In genomic region chr15:88630141-88630721, GRCh38 we compare ENCODE assay signal across 8 cellular contexts. TPM values are rescaled to one million over a fixed set of nuclear protein-coding genes. Genes with fewer than 3 reads are reported as not detected.
DNase-seq lines count a peak whose midpoint lies in the region; ATAC-seq and TF ChIP-seq lines count a peak whose summit lies in the region.

No MANE protein-coding gene starts in this region.

- peaks cover 18 to 58% (median 23%) of the 10 kb centered on the region in 3 donors for H3K36me3 Mint-ChIP-seq in CD8-positive, alpha-beta memory T cell

- no peak for TF ChIP-seq CTCF in neutrophil (IDR thresholded peaks at IDR 0.05)

- ATAC-seq in GM21619 (IDR thresholded peaks at IDR 0.05; ENCODE audit: unreplicated experiment) (no peak), GM21723 (IDR thresholded peaks at IDR 0.05; ENCODE audit: unreplicated experiment) (no peak)

- no peak overlapping the region for H3K4me3 ChIP-seq in CD8-positive, alpha-beta memory T cell (ENCODE audit: low read length)
- H3K4me3 ChIP-seq in neutrophil (ENCODE audit: low read depth in 1 of 2, low read length in 1 of 2), result peak overlapping the region in 1 of 2 experiments; percentile 36

- POLR2A ChIA-PET in CD8-positive, alpha-beta memory T cell (lab: Charles Lee), result interaction anchor here (0.6 to 1.2 kb wide), 2 partner anchors 25 to 34 kb away, joined by 3 to 4 read pairs; no protein-coding TSS in a partner anchor

- H3K9me3 ChIP-seq in CD8-positive, alpha-beta memory T cell (ENCODE audit: low read length), result no peaks in the 10 kb centered on the region
- no peaks in the 10 kb centered on the region for H3K9me3 ChIP-seq in neutrophil

- H3K27me3 Mint-ChIP-seq in CD8-positive, alpha-beta memory T cell, result peaks cover 0 to 1% of the 10 kb centered on the region in 2 donors

- H3K27ac ChIP-seq in CD8-positive, alpha-beta memory T cell (ENCODE audit: low read depth, low read length), result peak overlapping the region; percentile 48
- peak overlapping the region; percentile 76 for H3K27ac ChIP-seq in neutrophil

- peak overlapping the region in 6 of 7 donors; percentile 45 to 72 (median 64) for H3K4me3 Mint-ChIP-seq in CD8-positive, alpha-beta memory T cell

- H3K27ac Mint-ChIP-seq in CD8-positive, alpha-beta memory T cell, result peak overlapping the region; percentile 81 to 96 (median 92)

- peaks cover 0 to 2% (median 0%) of the 10 kb centered on the region in 5 donors for H3K9me3 Mint-ChIP-seq in CD8-positive, alpha-beta memory T cell

- CTCF ChIA-PET in CD8-positive, alpha-beta memory T cell (lab: Charles Lee), result interaction anchor here (1.3 to 1.8 kb wide), 2 partner anchors 34 to 275 kb away, joined by 3 to 4 read pairs; no protein-coding TSS in a partner anchor

- H3K4me1 ChIP-seq in CD8-positive, alpha-beta memory T cell (ENCODE audit: insufficient read depth, low read length), result peaks cover 93% of the 10 kb centered on the region
- peaks cover 27 to 35% of the 10 kb centered on the region in 2 experiments for H3K4me1 ChIP-seq in neutrophil (ENCODE audit: control insufficient read depth in 1 of 2, insufficient read depth in 1 of 2, low read depth in 1 of 2, low read length in 1 of 2)

- peaks cover 81 to 95% (median 94%) of the 10 kb centered on the region in 3 donors for H3K4me1 Mint-ChIP-seq in CD8-positive, alpha-beta memory T cell

- DNase-seq in CD8-positive, alpha-beta memory T cell, result peak in 1 of 5 donors; percentile 29
- DNase-seq in NCI-H345 treated with DMSO at 0.1 percent for 48 hours (lab: John Stamatoyannopoulos, UW; ENCODE audit: unreplicated experiment) (peak; percentile 46), dermis microvascular lymphatic vessel endothelial cell (ENCODE audit: low read depth in 2 of 2) (peak; percentile 72 to 83), NCI-H2196 (lab: John Stamatoyannopoulos, UW; ENCODE audit: unreplicated experiment) (no peak)
- DNase-seq in central memory CD4-positive, alpha-beta T cell, result no peak

- peaks cover 23% of the 10 kb centered on the region for H3K36me3 ChIP-seq in CD8-positive, alpha-beta memory T cell (ENCODE audit: insufficient read depth, low read length)
- H3K36me3 ChIP-seq in neutrophil, result no peaks in the 10 kb centered on the region

- H3K27me3 ChIP-seq in CD8-positive, alpha-beta memory T cell (ENCODE audit: insufficient read depth, low read length, poor library complexity, severe bottlenecking), result no peaks in the 10 kb centered on the region
- H3K27me3 ChIP-seq in neutrophil, result no peaks in the 10 kb centered on the region

RNA-seq across cellular contexts. Expression of gene ISG20, which starts 8.6 kb away (rescaled TPM):
- 10 to 100 TPM; 22.5 to 27.2 TPM for total RNA-seq in CD8-positive, alpha-beta memory T cell
- 572 TPM for polyA plus RNA-seq in CD8-positive, alpha-beta memory T cell
- total RNA-seq in dermis microvascular lymphatic vessel endothelial cell, result 29.8 and 36.8 TPM in 2 replicates

RNA-seq across cellular contexts. Expression of gene AEN, which starts 9.1 kb away (rescaled TPM):
- total RNA-seq in CD8-positive, alpha-beta memory T cell, result 100 to 1,000 TPM; 109 TPM
- polyA plus RNA-seq in CD8-positive, alpha-beta memory T cell, result 22.8 TPM
- total RNA-seq in dermis microvascular lymphatic vessel endothelial cell, result 42.7 and 46.8 TPM in 2 replicates

Comparison
In these comparisons a context has a peak if more than half of its experiments do, and no peak if none do; other contexts are left out.
1. DNase-seq: peak in NCI-H345 treated with DMSO at 0.1 percent for 48 hours (single experiment) and dermis microvascular lymphatic vessel endothelial cell (2 of 2); none in central memory CD4-positive, alpha-beta T cell (single experiment) and NCI-H2196 (single experiment).